In genomic region chr12:44317651-44318126, GRCh38 we compare ENCODE assay signal across 7 cellular contexts.
DNase-seq lines count a peak whose midpoint lies in the region; ATAC-seq and TF ChIP-seq lines count a peak whose summit lies in the region.

No MANE protein-coding gene starts in this region.

- H3K36me3 ChIP-seq in sigmoid colon = no peaks in the 10 kb centered on the region

- H3K4me3 ChIP-seq in GM12865 (ENCODE audit: low read depth, low read length) = no peak overlapping the region
- no peak overlapping the region for H3K4me3 ChIP-seq in sigmoid colon

- no peak for TF ChIP-seq EP300 in sigmoid colon (IDR thresholded peaks at IDR 0.05)

- TF ChIP-seq CTCF in GM12865 (IDR thresholded peaks at IDR 0.05; ENCODE audit: insufficient read depth, low read depth, low read length, missing control alignments) (peak; percentile 61), sigmoid colon (IDR thresholded peaks at IDR 0.05) (peak in 2 of 4 experiments; percentile 13 to 36)

- 75 to 79% methylated on average over 7 of the region's 7 CpGs for WGBS in sigmoid colon, 2 donors

- H3K27me3 ChIP-seq in sigmoid colon = no peaks in the 10 kb centered on the region

- intact Hi-C loops in sigmoid colon (cut with DNase I) = no loop called here

- in situ Hi-C loops in SK-MEL-5 (cut with HindIII; ENCODE audit: low pct_unique_long_range_greater_than_20kb, low sequenced_read_pairs) = no loop called here

- TF ChIP-seq POLR2A in sigmoid colon (IDR thresholded peaks at IDR 0.05) = no peak

- H3K4me1 ChIP-seq in sigmoid colon = no peaks in the 10 kb centered on the region

- peak; percentile 66 for DNase-seq in GM12865 (ENCODE audit: low read depth)
- peak; percentile 29 for DNase-seq in HT1080 (ENCODE audit: low read depth)
- peak; percentile 61 for DNase-seq in SK-MEL-5 (ENCODE audit: low read depth, low spot score)
- peak; percentile 17 for DNase-seq in iris pigment epithelial cell (ENCODE audit: low read depth)
- no peak for DNase-seq in sigmoid colon
- no peak for DNase-seq in stimulated activated CD4-positive, alpha-beta T cell treated with anti-CD3 and anti-CD28 coated beads, Interleukin-1b, Interleukin-23, amount 100 ng/mL, for 48 hours

- H3K27ac ChIP-seq in sigmoid colon = no peak overlapping the region

- H3K9me3 ChIP-seq in sigmoid colon = no peaks in the 10 kb centered on the region

- peak; percentile 88 for ATAC-seq in GM21526 (IDR thresholded peaks at IDR 0.05; ENCODE audit: low FRiP score, unreplicated experiment)

Comparison
In these comparisons a context has a peak if more than half of its experiments do, and no peak if none do; other contexts are left out.
1. DNase-seq: peak in GM12865 (single experiment), HT1080 (single experiment), SK-MEL-5 (single experiment) and iris pigment epithelial cell (single experiment); none in sigmoid colon (single experiment) and stimulated activated CD4-positive, alpha-beta T cell treated with anti-CD3 and anti-CD28 coated beads, Interleukin-1b, Interleukin-23, amount 100 ng/mL, for 48 hours (single experiment).